ENCODE assay signal across 19 cellular contexts in genomic region chr5:77418601-77419591, GRCh38.
DNase-seq lines count a peak whose midpoint lies in the region; ATAC-seq and TF ChIP-seq lines count a peak whose summit lies in the region.
"Had no signal": no experiment of that assay in that cellular context is flagged by ENCODE, and none has a peak within 500 bp of the region (broad histone marks: within the 10 kb centered on the region; RNA-seq: fewer than 3 reads in every experiment).

No MANE protein-coding gene starts in this region.

- H3K27me3 Mint-ChIP-seq in chondrocyte (ENCODE audit: low read depth): no peaks in the 10 kb centered on the region
- H3K27me3 Mint-ChIP-seq in activated T-cell treated with anti-CD3 and anti-CD28 coated beads, Interleukin-2, amount 50 U/mL, for 24 hours: peaks cover 30% of the 10 kb centered on the region
- peaks cover 0 to 10% (median 4%) of the 10 kb centered on the region in 3 donors for H3K27me3 Mint-ChIP-seq in immature natural killer cell (ENCODE audit: low read depth in 3 of 3)

- peaks cover 4% of the 10 kb centered on the region for H3K9me3 Mint-ChIP-seq in chondrocyte (ENCODE audit: low read depth)
- H3K9me3 Mint-ChIP-seq in activated T-cell treated with anti-CD3 and anti-CD28 coated beads, Interleukin-2, amount 50 U/mL, for 24 hours: peaks cover 3% of the 10 kb centered on the region
- H3K9me3 Mint-ChIP-seq in immature natural killer cell: no peaks in the 10 kb centered on the region
- H3K9me3 Mint-ChIP-seq: CD8-positive, alpha-beta memory T cell had no signal

- H3K9ac ChIP-seq in SK-N-SH: no peak overlapping the region

- TF ChIP-seq RAD21 in SK-N-SH (IDR thresholded peaks at IDR 0.05; ENCODE audit: low read length): no peak

- POLR2A ChIA-PET in SK-N-SH (lab: Yijun Ruan, JAX): no interaction called here

- peaks cover 0 to 13% of the 10 kb centered on the region in 2 experiments; a peak in 1 of 4 replicates for H3K4me1 ChIP-seq in SK-N-SH (ENCODE audit: control insufficient read depth in 1 of 2, insufficient read depth in 2 of 2, low read depth in 1 of 2, low read length in 1 of 2)

- no peaks in the 10 kb centered on the region for H3K79me2 ChIP-seq in SK-N-SH (ENCODE audit: insufficient read depth)

- in situ Hi-C loops in GM13977 (cut with MboI; ENCODE audit: low pct_unique_long_range_greater_than_20kb, low sequenced_read_pairs, unreplicated experiment): no loop called here

- peak; percentile 59 for ATAC-seq in SK-N-SH treated with all-trans-retinoic acid at 6 μM for 48 hours
- peak; percentile 95 for ATAC-seq in left lobe of liver
- ATAC-seq: Panc1; stimulated activated naive CD8-positive, alpha-beta T cell treated with anti-CD3 and anti-CD28 coated beads, Interleukin-15, Interleukin-2, amounts not matched to agents 100 U/mL and 50 U/mL, for 24 hours; WTC11 had no signal

- no peak overlapping the region for H3K4me3 ChIP-seq in SK-N-SH (ENCODE audit: low read depth in 2 of 2, low read length in 1 of 2)

- CTCF ChIA-PET in SK-N-SH (lab: Yijun Ruan, JAX): interaction anchor here (1.0 to 3.6 kb wide), 4 partner anchors 18 to 289 kb away, joined by 3 to 19 read pairs (median 6); no protein-coding TSS in a partner anchor

- H3K9me3 ChIP-seq in SK-N-SH: no peaks in the 10 kb centered on the region

- TF ChIP-seq EP300 in SK-N-SH (IDR thresholded peaks at IDR 0.05; ENCODE audit: borderline replicate concordance in 1 of 2, low read depth in 1 of 2, low read length in 1 of 2): no peak

- WGBS in SK-N-SH (ENCODE audit: low lambda C conversion rate): 75% methylated on average over 13 of the region's 13 CpGs

- no peak overlapping the region for H3K27ac ChIP-seq in SK-N-SH (ENCODE audit: low read depth in 2 of 2, low read length in 1 of 2)

- H3F3A ChIP-seq in SK-N-SH (replicated peaks; ENCODE audit: insufficient read depth): no peaks in the 10 kb centered on the region

- no peak overlapping the region for H2AFZ ChIP-seq in SK-N-SH (ENCODE audit: low read depth)

- H3K36me3 Mint-ChIP-seq in chondrocyte (ENCODE audit: low read depth): peaks cover 1% of the 10 kb centered on the region
- no peaks in the 10 kb centered on the region for H3K36me3 Mint-ChIP-seq in activated T-cell treated with anti-CD3 and anti-CD28 coated beads, Interleukin-2, amount 50 U/mL, for 24 hours (ENCODE audit: low read depth)
- peaks cover 1 to 2% (median 1%) of the 10 kb centered on the region in 3 donors for H3K36me3 Mint-ChIP-seq in immature natural killer cell
- H3K36me3 Mint-ChIP-seq: WTC11 had no signal

- H3K9me2 ChIP-seq in SK-N-SH: no peaks in the 10 kb centered on the region

- DNase-seq in SK-N-SH (no peak), chondrocyte (ENCODE audit: low spot score) (no peak), left lobe of liver (ENCODE audit: low spot score) (peak; percentile 62), NCI-H2107 treated with DMSO at 0.1 percent for 48 hours (lab: John Stamatoyannopoulos, UW; ENCODE audit: unreplicated experiment) (no peak), immature natural killer cell (no peak), GM13977 (ENCODE audit: low spot score) (no peak)
- DNase-seq in activated T-cell treated with anti-CD3 and anti-CD28 coated beads, Interleukin-2, amount 50 U/mL, for 24 hours: no peak
- DNase-seq: activated effector memory CD4-positive, alpha-beta T cell treated with Interleukin-2 at 50 U/mL for 16 hours; CD8-positive, alpha-beta memory T cell; effector CD4-positive, alpha-beta T cell; GF-D8; Karpas-422; NCI-H1694 treated with DMSO at 0.1 percent for 48 hours; NCI-H526; stimulated activated naive CD8-positive, alpha-beta T cell treated with anti-CD3 and anti-CD28 coated beads, Interleukin-15, Interleukin-2, amounts not matched to agents 100 U/mL and 50 U/mL, for 24 hours; T-helper 1 cell had no signal

- no peak for TF ChIP-seq CTCF in SK-N-SH (IDR thresholded peaks at IDR 0.05)
- TF ChIP-seq CTCF in chondrocyte (IDR thresholded peaks at IDR 0.05): no peak
- no peak for TF ChIP-seq CTCF in GM13977 (IDR thresholded peaks at IDR 0.05; ENCODE audit: extremely low read depth, insufficient read depth, missing control alignments)

- H3K4me3 Mint-ChIP-seq in chondrocyte (ENCODE audit: unreplicated experiment) (peak overlapping the region; percentile 16), immature natural killer cell (no peak overlapping the region)
- no peak overlapping the region for H3K4me3 Mint-ChIP-seq in activated T-cell treated with anti-CD3 and anti-CD28 coated beads, Interleukin-2, amount 50 U/mL, for 24 hours
- H3K4me3 Mint-ChIP-seq: WTC11 had no signal

- H3K27me3 ChIP-seq in SK-N-SH (ENCODE audit: insufficient read depth): no peaks in the 10 kb centered on the region

- H3K4me1 Mint-ChIP-seq in chondrocyte (ENCODE audit: low read depth) (peaks cover 32% of the 10 kb centered on the region), immature natural killer cell (no peaks in the 10 kb centered on the region)
- no peaks in the 10 kb centered on the region for H3K4me1 Mint-ChIP-seq in activated T-cell treated with anti-CD3 and anti-CD28 coated beads, Interleukin-2, amount 50 U/mL, for 24 hours (ENCODE audit: low read depth)
- H3K4me1 Mint-ChIP-seq: CD8-positive, alpha-beta memory T cell had no signal

- no peaks in the 10 kb centered on the region for H3K36me3 ChIP-seq in SK-N-SH (replicated peaks in 1 of 2; ENCODE audit: control insufficient read depth in 1 of 2, insufficient read depth in 2 of 2, low read length in 1 of 2)

- H3K27ac Mint-ChIP-seq in chondrocyte (ENCODE audit: unreplicated experiment): peak overlapping the region; percentile 92
- no peak overlapping the region for H3K27ac Mint-ChIP-seq in activated T-cell treated with anti-CD3 and anti-CD28 coated beads, Interleukin-2, amount 50 U/mL, for 24 hours
- no peak overlapping the region for H3K27ac Mint-ChIP-seq in immature natural killer cell
- H3K27ac Mint-ChIP-seq: CD8-positive, alpha-beta memory T cell; WTC11 had no signal

- no peaks in the 10 kb centered on the region for H4K20me1 ChIP-seq in SK-N-SH (ENCODE audit: insufficient read depth)

- no peak overlapping the region for H3K4me2 ChIP-seq in SK-N-SH

TF ChIP-seq in SK-N-SH treated with all-trans-retinoic acid at 6 μM for 48 hours, 23 proteins besides CTCF, POLR2A, EP300 and RAD21:
- no peak for TF ChIP-seq ISL1 (CRISPR knock-in tag; IDR thresholded peaks at IDR 0.05)
- no peak for TF ChIP-seq PATZ1 (CRISPR knock-in tag; IDR thresholded peaks at IDR 0.05; ENCODE audit: borderline replicate concordance)
- TF ChIP-seq CSDC2 (CRISPR knock-in tag; IDR thresholded peaks at IDR 0.05): no peak
- TF ChIP-seq ZNF8 (CRISPR knock-in tag; IDR thresholded peaks at IDR 0.05): no peak
- no peak for TF ChIP-seq RARB (CRISPR knock-in tag; IDR thresholded peaks at IDR 0.05)
TF ChIP-seq in SK-N-SH treated with all-trans-retinoic acid at 6 μM for 48 hours: peak in this region for 0.

TF ChIP-seq in SK-N-SH, 30 proteins besides CTCF, POLR2A, EP300 and RAD21:
- no peak for TF ChIP-seq TAF1 (IDR thresholded peaks at IDR 0.05; ENCODE audit: borderline replicate concordance, low read depth, low read length)
- no peak for TF ChIP-seq SIN3A (IDR thresholded peaks at IDR 0.05; ENCODE audit: borderline replicate concordance, low read depth, low read length)
- TF ChIP-seq NRF1 (IDR thresholded peaks at IDR 0.05; ENCODE audit: low read depth, low read length): no peak
- no peak for TF ChIP-seq EZH2phosphoT487 (IDR thresholded peaks at IDR 0.05; ENCODE audit: borderline replicate concordance, low read depth)
- TF ChIP-seq USF2 (IDR thresholded peaks at IDR 0.05; ENCODE audit: borderline replicate concordance, low read depth, low read length): no peak
